Comparison of ENCODE assay signal across 2 cellular contexts in genomic region chr10:29132821-29133156, GRCh38.
TF ChIP-seq lines count a peak whose summit lies in the region.

No MANE protein-coding gene starts in this region.

TF ChIP-seq in IMR-90, 13 proteins besides CTCF, POLR2A, EP300 and RAD21:
- TF ChIP-seq CEBPB (IDR thresholded peaks at IDR 0.05; ENCODE audit: low read depth, low read length) (no peak), ELK1 (IDR thresholded peaks at IDR 0.05; ENCODE audit: borderline replicate concordance, low read depth, low read length) (no peak), MXI1 (IDR thresholded peaks at IDR 0.05; ENCODE audit: borderline replicate concordance, low read depth, low read length) (no peak), CHD1 (IDR thresholded peaks at IDR 0.05; ENCODE audit: low read depth, low read length) (no peak), MAZ (IDR thresholded peaks at IDR 0.05; ENCODE audit: borderline replicate concordance, low read depth, low read length) (no peak), FOS (IDR thresholded peaks at IDR 0.05; ENCODE audit: low read depth, low read length) (no peak), NFE2L2 (IDR thresholded peaks at IDR 0.05; ENCODE audit: low read depth, low read length) (no peak), MAFK (IDR thresholded peaks at IDR 0.05; ENCODE audit: low read depth, low read length) (no peak), SMC3 (IDR thresholded peaks at IDR 0.05; ENCODE audit: low read depth, low read length) (no peak)
TF ChIP-seq in IMR-90: peak in this region for 0.

TF ChIP-seq in endothelial cell of umbilical vein, 7 proteins besides CTCF, POLR2A, EP300 and RAD21:
- no peak for TF ChIP-seq MAX (IDR thresholded peaks at IDR 0.05; ENCODE audit: insufficient read depth, insufficient read length)
- TF ChIP-seq GATA2 (IDR thresholded peaks at IDR 0.05; ENCODE audit: insufficient read depth, insufficient read length, low read depth, low read length), result no peak
- no peak for TF ChIP-seq JUN (IDR thresholded peaks at IDR 0.05; ENCODE audit: borderline replicate concordance, insufficient read depth, insufficient read length, low read depth)
- TF ChIP-seq FOS (IDR thresholded peaks at IDR 0.05; ENCODE audit: borderline replicate concordance, insufficient read depth, low read length), result no peak
- TF ChIP-seq EZH2 (IDR thresholded peaks at IDR 0.05; ENCODE audit: borderline replicate concordance, low read depth, low read length, severe bottlenecking), result no peak
- no peak for TF ChIP-seq POLR2AphosphoS5 (IDR thresholded peaks at IDR 0.05; ENCODE audit: insufficient read depth, low read depth, low read length)
- TF ChIP-seq MYC (IDR thresholded peaks at IDR 0.05; ENCODE audit: low read depth, low read length), result no peak
